In the genomic region with DNA sequence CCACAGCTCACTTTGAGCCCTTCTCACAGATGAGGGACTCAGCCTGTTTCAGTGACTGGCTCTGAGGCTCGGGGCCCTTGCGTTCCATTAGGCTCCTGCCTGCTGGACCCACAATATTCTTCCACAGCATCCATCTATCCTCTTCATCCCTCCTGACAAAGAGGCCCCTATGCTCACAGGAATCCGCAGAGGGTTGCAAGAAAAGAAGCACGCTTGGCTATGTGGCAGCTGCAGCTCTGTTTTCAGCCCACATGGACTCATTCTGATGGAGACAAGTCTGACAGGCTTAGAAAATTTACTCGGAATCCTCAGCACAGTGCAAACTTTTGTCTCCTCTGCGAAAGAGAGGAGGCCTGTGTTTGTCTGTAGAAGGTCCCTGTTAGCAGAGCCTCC, we compare ENCODE assay signal across 20 cellular contexts.
DNase-seq lines count a peak whose midpoint lies in the region; ATAC-seq and TF ChIP-seq lines count a peak whose summit lies in the region.
"Had no signal": no experiment of that assay in that cellular context is flagged by ENCODE, and none has a peak within 500 bp of the region (broad histone marks: within the 10 kb centered on the region; RNA-seq: fewer than 3 reads in every experiment).

No MANE protein-coding gene starts in this region.

- no peaks in the 10 kb centered on the region for H3K27me3 ChIP-seq in sigmoid colon
- no peaks in the 10 kb centered on the region for H3K27me3 ChIP-seq in right lobe of liver

- intact Hi-C loops in sigmoid colon (cut with DNase I) (no loop called here), right lobe of liver (cut with DNase I) (no loop called here)

- no peak for TF ChIP-seq EP300 in sigmoid colon (IDR thresholded peaks at IDR 0.05)

- ATAC-seq in GM18909 (IDR thresholded peaks at IDR 0.05; ENCODE audit: poor library complexity, unreplicated experiment), result no peak
- ATAC-seq in HG03175 (IDR thresholded peaks at IDR 0.05; ENCODE audit: unreplicated experiment), result no peak
- no peak for ATAC-seq in right lobe of liver

- peak overlapping the region; percentile 82 for H3K27ac ChIP-seq in VCaP
- H3K27ac ChIP-seq in sigmoid colon, result no peak overlapping the region
- no peak overlapping the region for H3K27ac ChIP-seq in right lobe of liver
- H3K27ac ChIP-seq: HL-60, PC-9 had no signal

- peak; percentile 51 for DNase-seq in Ammon's horn (ENCODE audit: low spot score)
- peak; percentile 41 for DNase-seq in mesenteric fat pad (ENCODE audit: low spot score)
- peak; percentile 10 for DNase-seq in sigmoid colon
- no peak for DNase-seq in right lobe of liver
- no peak for DNase-seq in HPDE6-E6E7 (ENCODE audit: extremely low spot score)
- DNase-seq: KG1, NCI-H1092, NCI-H1436, NCI-H1930, NCI-H226, NCI-H510A treated with DMSO at 0.1 percent for 48 hours, PC-9, RPMI8226, SHP77 treated with DMSO at 0.1 percent for 48 hours had no signal

- H3K9me3 ChIP-seq in sigmoid colon, result no peaks in the 10 kb centered on the region
- no peaks in the 10 kb centered on the region for H3K9me3 ChIP-seq in right lobe of liver
- H3K9me3 ChIP-seq: HAP-1 had no signal

- no peaks in the 10 kb centered on the region for H3K36me3 ChIP-seq in sigmoid colon
- H3K36me3 ChIP-seq in right lobe of liver, result no peaks in the 10 kb centered on the region
- H3K36me3 ChIP-seq: HAP-1 had no signal

- H3K4me1 ChIP-seq in sigmoid colon (peaks cover 0 to 12% (median 10%) of the 10 kb centered on the region in 4 donors), right lobe of liver (no peaks in the 10 kb centered on the region)
- H3K4me1 ChIP-seq: HAP-1 had no signal

- H3K4me3 ChIP-seq in sigmoid colon (no peak overlapping the region), right lobe of liver (no peak overlapping the region)
- H3K4me3 ChIP-seq: GM23338, HAP-1, PC-9 had no signal

- TF ChIP-seq CTCF in VCaP (conservative IDR thresholded peaks at IDR 0.05) (no peak), sigmoid colon (IDR thresholded peaks at IDR 0.05) (no peak), right lobe of liver (IDR thresholded peaks at IDR 0.05) (no peak)

- WGBS in sigmoid colon, 2 donors, result 70 to 81% methylated on average over 6 of the region's 6 CpGs
- 63% methylated on average over 6 of the region's 6 CpGs for WGBS in right lobe of liver (ENCODE audit: insufficient coverage, low coverage, low lambda C conversion rate, missing lambda C conversion rate)

- TF ChIP-seq POLR2A in sigmoid colon (IDR thresholded peaks at IDR 0.05) (no peak), right lobe of liver (IDR thresholded peaks at IDR 0.05) (no peak)

Comparison
In these comparisons a context has a peak if more than half of its experiments do, and no peak if none do; other contexts are left out.
1. DNase-seq: peak in Ammon's horn (single experiment), mesenteric fat pad (single experiment) and sigmoid colon (single experiment); none in right lobe of liver (0 of 3) and HPDE6-E6E7 (single experiment).